11 cellular contexts compared by ENCODE assay signal in genomic region chr11:71418643-71419042, GRCh38. TPM values are rescaled to one million over a fixed set of nuclear protein-coding genes. Genes with fewer than 3 reads are reported as not detected.
DNase-seq lines count a peak whose midpoint lies in the region; ATAC-seq lines count a peak whose summit lies in the region.
"Had no signal": no experiment of that assay in that cellular context is flagged by ENCODE, and none has a peak within 500 bp of the region (broad histone marks: within the 10 kb centered on the region; RNA-seq: fewer than 3 reads in every experiment).

No MANE protein-coding gene starts in this region.

- peak overlapping the region; percentile 59 for H3K27ac ChIP-seq in temporal lobe (ENCODE audit: low read depth, low read length)

- ATAC-seq in HG02763 (IDR thresholded peaks at IDR 0.05; ENCODE audit: unreplicated experiment): peak; percentile 63
- no peak for ATAC-seq in GM19035 (IDR thresholded peaks at IDR 0.05; ENCODE audit: unreplicated experiment)
- ATAC-seq: K562 had no signal

- peak; percentile 10 for DNase-seq in stimulated activated CD4-positive, alpha-beta T cell treated with anti-CD3 and anti-CD28 coated beads, Interleukin-1b, Interleukin-23, amount 100 ng/mL, for 48 hours
- no peak for DNase-seq in stimulated activated CD4-positive, alpha-beta T cell treated with anti-CD3 and anti-CD28 coated beads, Interleukin-4, amount 100 ng/mL, for 4 hours
- DNase-seq in RPMI8226 (peak; percentile 69), NCI-H2081 treated with DMSO at 0.1 percent for 48 hours (lab: John Stamatoyannopoulos, UW) (no peak), NOMO-1 treated with dmso at 0.1 percent for 144 hours (lab: John Stamatoyannopoulos, UW; ENCODE audit: unreplicated experiment) (no peak)
- DNase-seq: activated CD4-positive, alpha-beta T cell treated with anti-CD3 and anti-CD28 coated beads, Interleukin-2, amount 50 U/mL, for 4 hours; aorta had no signal

RNA-seq across cellular contexts. Expression of gene DHCR7, which starts 29.6 kb away (rescaled TPM):
- 20.9 TPM for total RNA-seq in temporal lobe

RNA-seq across cellular contexts. Expression of gene NADSYN1, which starts 34.4 kb away (rescaled TPM):
- total RNA-seq in temporal lobe: 18.7 TPM

Comparison
In these comparisons a context has a peak if more than half of its experiments do, and no peak if none do; other contexts are left out.
1. DNase-seq: peak in stimulated activated CD4-positive, alpha-beta T cell treated with anti-CD3 and anti-CD28 coated beads, Interleukin-1b, Interleukin-23, amount 100 ng/mL, for 48 hours (single experiment) and RPMI8226 (single experiment); none in stimulated activated CD4-positive, alpha-beta T cell treated with anti-CD3 and anti-CD28 coated beads, Interleukin-4, amount 100 ng/mL, for 4 hours (0 of 2), NCI-H2081 treated with DMSO at 0.1 percent for 48 hours (single experiment) and NOMO-1 treated with dmso at 0.1 percent for 144 hours (single experiment).